Comparison of ENCODE assay signal across 20 cellular contexts in the genomic region with DNA sequence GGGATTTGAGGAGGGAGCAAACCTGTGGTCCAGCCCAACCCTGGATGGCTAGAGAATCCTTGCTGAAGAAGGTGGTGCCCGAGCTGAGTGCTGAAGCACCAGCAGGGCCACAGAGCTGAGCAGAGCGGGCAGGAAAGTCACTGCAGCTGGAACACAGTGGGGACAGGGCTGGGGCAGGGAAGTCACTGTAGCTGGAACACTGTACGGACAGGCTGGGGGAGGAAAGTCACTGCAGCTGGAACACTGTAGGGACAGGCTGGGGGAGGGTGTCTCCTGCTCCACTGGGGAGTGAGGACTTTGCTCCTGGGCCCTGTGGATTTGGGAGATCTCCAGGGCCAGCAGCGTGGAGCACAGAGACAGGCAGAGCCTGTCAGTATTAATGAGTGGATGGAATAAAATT. TPM values are rescaled to one million over a fixed set of nuclear protein-coding genes. Genes with fewer than 3 reads are reported as not detected.
DNase-seq lines count a peak whose midpoint lies in the region; ATAC-seq, FAIRE-seq and TF ChIP-seq lines count a peak whose summit lies in the region.
"Had no signal": no experiment of that assay in that cellular context is flagged by ENCODE, and none has a peak within 500 bp of the region (broad histone marks: within the 10 kb centered on the region; RNA-seq: fewer than 3 reads in every experiment).

No MANE protein-coding gene starts in this region.

- H3K9me3 ChIP-seq in pancreas: no peaks in the 10 kb centered on the region
- H3K9me3 ChIP-seq: Peyer's patch had no signal

- peaks cover 0 to 2% (median 0%) of the 10 kb centered on the region in 3 donors for H3K4me1 ChIP-seq in pancreas
- H3K4me1 ChIP-seq: Peyer's patch had no signal

- H3K27ac ChIP-seq in pancreas: no peak overlapping the region
- H3K27ac ChIP-seq: C4-2B, Peyer's patch had no signal

- no peak overlapping the region for H3K4me3 ChIP-seq in pancreas
- H3K4me3 ChIP-seq: Peyer's patch had no signal

- no peaks in the 10 kb centered on the region for H3K27me3 ChIP-seq in pancreas
- H3K27me3 ChIP-seq: Peyer's patch had no signal

- DNase-seq in Right ventricle myocardium superior: peak; percentile 6
- no peak for DNase-seq in left ventricle myocardium superior
- peak; percentile 91 for DNase-seq in left lobe of liver (ENCODE audit: low spot score)
- peak in 1 of 6 donors; percentile 21 for DNase-seq in pancreas
- DNase-seq in mucosa of gallbladder (ENCODE audit: low spot score): no peak
- no peak for DNase-seq in head of caudate nucleus
- DNase-seq: HFFc6, Karpas-422, MM.1S, NCI-H1092 treated with DMSO at 0.1 percent for 48 hours, NCI-H1694 treated with DMSO at 0.1 percent for 48 hours, NCI-H2107, NCI-H2227 treated with DMSO at 0.1 percent for 48 hours, NCI-H526, Peyer's patch, SHP77 had no signal

- FAIRE-seq in pancreas (lab: Jason Lieb, UNC): no peak
- FAIRE-seq: H54 had no signal

- no peak for ATAC-seq in Right ventricle myocardium superior (ENCODE audit: poor library complexity)
- ATAC-seq in left ventricle myocardium superior: no peak
- ATAC-seq in left lobe of liver: peak; percentile 95
- ATAC-seq in pancreas: peak in 3 of 4 donors; percentile 21 to 52 (median 34)
- ATAC-seq in HG03439 (IDR thresholded peaks at IDR 0.05; ENCODE audit: unreplicated experiment): no peak

- no peaks in the 10 kb centered on the region for H3K36me3 ChIP-seq in pancreas
- H3K36me3 ChIP-seq: Peyer's patch had no signal

- intact Hi-C loops in Right ventricle myocardium superior (cut with DNase I) (no loop called here), left ventricle myocardium superior (cut with micrococcal nuclease) (no loop called here), pancreas (cut with DNase I) (no loop called here), head of caudate nucleus (cut with DNase I) (no loop called here)

- 54 to 62% methylated on average over 4 of the region's 4 CpGs for WGBS in pancreas, 2 donors

- TF ChIP-seq CTCF in pancreas (IDR thresholded peaks at IDR 0.05): no peak

RNA-seq across cellular contexts. Expression of gene SUSD3, which starts 9.0 kb away (rescaled TPM):
- total RNA-seq in Right ventricle myocardium superior (0.56 TPM), left ventricle myocardium superior (0.87 TPM), left lobe of liver (49.7 TPM), pancreas (1 to 10 TPM in 2 of 6 donors, under 1 TPM in 4; 0.16 to 2.8 (median 0.80) TPM), mucosa of gallbladder (5.0 TPM)
- polyA plus RNA-seq in pancreas: 1 to 10 TPM in 1 of 2 donors, under 1 TPM in 1; 0.27 to 1.4 TPM
- total RNA-seq: A673 had no signal

RNA-seq across cellular contexts. Expression of gene CARD19, which starts 46.5 kb away (rescaled TPM):
- total RNA-seq in Right ventricle myocardium superior (27.5 TPM), left ventricle myocardium superior (22.4 TPM), left lobe of liver (8.5 TPM), pancreas (10 to 100 TPM in 1 of 6 donors, 1 to 10 TPM in 5; 4.3 to 11.0 (median 7.0) TPM), mucosa of gallbladder (45.2 TPM)
- polyA plus RNA-seq in pancreas: 10 to 100 TPM; 15.7 to 20.4 TPM

Comparison
In these comparisons a context has a peak if more than half of its experiments do, and no peak if none do; other contexts are left out.
1. DNase-seq: peak in Right ventricle myocardium superior (single experiment) and left lobe of liver (single experiment); none in left ventricle myocardium superior (single experiment), mucosa of gallbladder (single experiment) and head of caudate nucleus (0 of 42).
2. ATAC-seq: peak in left lobe of liver (single experiment) and pancreas (3 of 4); none in Right ventricle myocardium superior (single experiment), left ventricle myocardium superior (single experiment) and HG03439 (single experiment).